ENCODE assay signal across 13 cellular contexts in genomic region chr15:83732196-83732595, GRCh38.
DNase-seq lines count a peak whose midpoint lies in the region; ATAC-seq lines count a peak whose summit lies in the region.
"Had no signal": no experiment of that assay in that cellular context is flagged by ENCODE, and none has a peak within 500 bp of the region (broad histone marks: within the 10 kb centered on the region; RNA-seq: fewer than 3 reads in every experiment).

No MANE protein-coding gene starts in this region.

- H3K9me3 Mint-ChIP-seq in activated CD8-positive, alpha-beta T cell treated with anti-CD3 and anti-CD28 coated beads, Interleukin-2, amount 10 ng/mL, durations not matched to agents 7 days and 5 days (ENCODE audit: insufficient read depth) = no peaks in the 10 kb centered on the region
- H3K9me3 Mint-ChIP-seq: CD8-positive, alpha-beta T cell had no signal

- no peaks in the 10 kb centered on the region for H3K4me1 Mint-ChIP-seq in activated CD8-positive, alpha-beta T cell treated with anti-CD3 and anti-CD28 coated beads, Interleukin-2, amount 10 ng/mL, durations not matched to agents 7 days and 5 days (ENCODE audit: low read depth)
- H3K4me1 Mint-ChIP-seq: CD14-positive monocyte had no signal

- H3K4me1 ChIP-seq in SJCRH30 = peaks cover 34% of the 10 kb centered on the region

- CTCF ChIA-PET in activated CD8-positive, alpha-beta T cell treated with anti-CD3 and anti-CD28 coated beads, Interleukin-2, amount 10 ng/mL, durations not matched to agents 7 days and 5 days (lab: Charles Lee) = no interaction called here

- no peak overlapping the region for H3K4me3 Mint-ChIP-seq in activated CD8-positive, alpha-beta T cell treated with anti-CD3 and anti-CD28 coated beads, Interleukin-2, amount 10 ng/mL, durations not matched to agents 7 days and 5 days
- H3K4me3 Mint-ChIP-seq: CD14-positive monocyte; CD8-positive, alpha-beta T cell had no signal

- no peaks in the 10 kb centered on the region; the same call in 1 of the 2 replicates for H3K9me3 ChIP-seq in SJCRH30 (replicated peaks)

- POLR2A ChIA-PET in activated CD8-positive, alpha-beta T cell treated with anti-CD3 and anti-CD28 coated beads, Interleukin-2, amount 10 ng/mL, durations not matched to agents 7 days and 5 days (lab: Charles Lee) = no interaction called here

- ATAC-seq in GM18867 (IDR thresholded peaks at IDR 0.05; ENCODE audit: unreplicated experiment) = no peak
- ATAC-seq in activated CD8-positive, alpha-beta T cell treated with anti-CD3 and anti-CD28 coated beads, Interleukin-2, amount 10 ng/mL, durations not matched to agents 7 days and 5 days = no peak
- ATAC-seq: CD8-positive, alpha-beta T cell had no signal

- H3K27ac ChIP-seq in SJCRH30 = peak overlapping the region; percentile 92
- H3K27ac ChIP-seq: GM23248, HL-60 had no signal

- H3K27ac Mint-ChIP-seq in activated CD8-positive, alpha-beta T cell treated with anti-CD3 and anti-CD28 coated beads, Interleukin-2, amount 10 ng/mL, durations not matched to agents 7 days and 5 days = no peak overlapping the region
- H3K27ac Mint-ChIP-seq: CD14-positive monocyte; CD8-positive, alpha-beta T cell had no signal

- H3K4me3 ChIP-seq in SJCRH30 = no peak overlapping the region
- H3K4me3 ChIP-seq: GM23248 had no signal

- DNase-seq in LHCN-M2 (ENCODE audit: low read depth) (peak; percentile 40), SJCRH30 (no peak), myocyte (ENCODE audit: low read depth) (peak; percentile 12), NCI-H526 treated with DMSO at 0.1 percent for 48 hours (lab: John Stamatoyannopoulos, UW) (no peak)
- DNase-seq in activated CD8-positive, alpha-beta T cell treated with anti-CD3 and anti-CD28 coated beads, Interleukin-2, amount 10 ng/mL, durations not matched to agents 7 days and 5 days = no peak
- DNase-seq: CD8-positive, alpha-beta T cell; COR-L47; DMS53; GF-D8; GM23248 had no signal

- H3K36me3 ChIP-seq in SJCRH30 = no peaks in the 10 kb centered on the region

- no peaks in the 10 kb centered on the region for H3K27me3 ChIP-seq in SJCRH30

- no peaks in the 10 kb centered on the region for H3K27me3 Mint-ChIP-seq in activated CD8-positive, alpha-beta T cell treated with anti-CD3 and anti-CD28 coated beads, Interleukin-2, amount 10 ng/mL, durations not matched to agents 7 days and 5 days (ENCODE audit: low read depth)

- no peaks in the 10 kb centered on the region for H3K36me3 Mint-ChIP-seq in activated CD8-positive, alpha-beta T cell treated with anti-CD3 and anti-CD28 coated beads, Interleukin-2, amount 10 ng/mL, durations not matched to agents 7 days and 5 days (ENCODE audit: low read depth)
- H3K36me3 Mint-ChIP-seq: CD14-positive monocyte; CD8-positive, alpha-beta T cell had no signal

Comparison
In these comparisons a context has a peak if more than half of its experiments do, and no peak if none do; other contexts are left out.
1. DNase-seq: peak in LHCN-M2 (single experiment) and myocyte (single experiment); none in SJCRH30 (0 of 2), NCI-H526 treated with DMSO at 0.1 percent for 48 hours (single experiment) and activated CD8-positive, alpha-beta T cell treated with anti-CD3 and anti-CD28 coated beads, Interleukin-2, amount 10 ng/mL, durations not matched to agents 7 days and 5 days (single experiment).